ENCODE assay signal across 1 cellular context in the genomic region with DNA sequence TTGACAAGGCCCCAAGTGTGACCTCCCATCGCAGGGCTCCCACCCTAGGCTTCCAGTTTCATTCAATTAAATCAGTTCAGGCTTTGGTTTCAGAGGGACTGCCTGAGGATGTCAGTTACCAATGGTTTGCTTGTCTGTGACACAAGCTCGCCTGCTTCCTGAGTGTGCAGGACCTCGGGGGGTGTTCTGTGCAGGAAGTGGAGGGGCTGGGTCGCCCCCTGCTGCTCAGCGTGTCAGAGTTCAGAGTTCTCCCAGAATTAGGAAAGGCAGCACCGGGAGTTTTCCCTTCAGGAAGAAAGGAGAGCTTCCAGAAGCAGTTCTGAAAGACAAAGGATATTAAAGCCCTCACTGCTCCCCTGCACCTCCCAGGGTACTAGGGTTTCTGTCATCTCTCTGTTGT.
TF ChIP-seq lines count a peak whose summit lies in the region.

No MANE protein-coding gene starts in this region.

TF ChIP-seq in neural cell, 6 proteins besides CTCF, POLR2A, EP300 and RAD21 (continued from another document):
- TF ChIP-seq, protein P1, sequence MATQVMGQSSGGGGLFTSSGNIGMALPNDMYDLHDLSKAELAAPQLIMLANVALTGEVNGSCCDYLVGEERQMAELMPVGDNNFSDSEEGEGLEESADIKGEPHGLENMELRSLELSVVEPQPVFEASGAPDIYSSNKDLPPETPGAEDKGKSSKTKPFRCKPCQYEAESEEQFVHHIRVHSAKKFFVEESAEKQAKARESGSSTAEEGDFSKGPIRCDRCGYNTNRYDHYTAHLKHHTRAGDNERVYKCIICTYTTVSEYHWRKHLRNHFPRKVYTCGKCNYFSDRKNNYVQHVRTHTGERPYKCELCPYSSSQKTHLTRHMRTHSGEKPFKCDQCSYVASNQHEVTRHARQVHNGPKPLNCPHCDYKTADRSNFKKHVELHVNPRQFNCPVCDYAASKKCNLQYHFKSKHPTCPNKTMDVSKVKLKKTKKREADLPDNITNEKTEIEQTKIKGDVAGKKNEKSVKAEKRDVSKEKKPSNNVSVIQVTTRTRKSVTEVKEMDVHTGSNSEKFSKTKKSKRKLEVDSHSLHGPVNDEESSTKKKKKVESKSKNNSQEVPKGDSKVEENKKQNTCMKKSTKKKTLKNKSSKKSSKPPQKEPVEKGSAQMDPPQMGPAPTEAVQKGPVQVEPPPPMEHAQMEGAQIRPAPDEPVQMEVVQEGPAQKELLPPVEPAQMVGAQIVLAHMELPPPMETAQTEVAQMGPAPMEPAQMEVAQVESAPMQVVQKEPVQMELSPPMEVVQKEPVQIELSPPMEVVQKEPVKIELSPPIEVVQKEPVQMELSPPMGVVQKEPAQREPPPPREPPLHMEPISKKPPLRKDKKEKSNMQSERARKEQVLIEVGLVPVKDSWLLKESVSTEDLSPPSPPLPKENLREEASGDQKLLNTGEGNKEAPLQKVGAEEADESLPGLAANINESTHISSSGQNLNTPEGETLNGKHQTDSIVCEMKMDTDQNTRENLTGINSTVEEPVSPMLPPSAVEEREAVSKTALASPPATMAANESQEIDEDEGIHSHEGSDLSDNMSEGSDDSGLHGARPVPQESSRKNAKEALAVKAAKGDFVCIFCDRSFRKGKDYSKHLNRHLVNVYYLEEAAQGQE (IDR thresholded peaks at IDR 0.05; ENCODE audit: borderline replicate concordance): no peak
- TF ChIP-seq TAF1 (IDR thresholded peaks at IDR 0.05; ENCODE audit: low read depth) (no peak), EZH2 (IDR thresholded peaks at IDR 0.05; ENCODE audit: borderline replicate concordance, insufficient read depth, low read length, poor library complexity, severe bottlenecking) (no peak), POLR2AphosphoS5 (IDR thresholded peaks at IDR 0.05) (no peak)
TF ChIP-seq in neural cell: peak in this region for 0.
